ENCODE assay signal across 12 cellular contexts in the genomic region with DNA sequence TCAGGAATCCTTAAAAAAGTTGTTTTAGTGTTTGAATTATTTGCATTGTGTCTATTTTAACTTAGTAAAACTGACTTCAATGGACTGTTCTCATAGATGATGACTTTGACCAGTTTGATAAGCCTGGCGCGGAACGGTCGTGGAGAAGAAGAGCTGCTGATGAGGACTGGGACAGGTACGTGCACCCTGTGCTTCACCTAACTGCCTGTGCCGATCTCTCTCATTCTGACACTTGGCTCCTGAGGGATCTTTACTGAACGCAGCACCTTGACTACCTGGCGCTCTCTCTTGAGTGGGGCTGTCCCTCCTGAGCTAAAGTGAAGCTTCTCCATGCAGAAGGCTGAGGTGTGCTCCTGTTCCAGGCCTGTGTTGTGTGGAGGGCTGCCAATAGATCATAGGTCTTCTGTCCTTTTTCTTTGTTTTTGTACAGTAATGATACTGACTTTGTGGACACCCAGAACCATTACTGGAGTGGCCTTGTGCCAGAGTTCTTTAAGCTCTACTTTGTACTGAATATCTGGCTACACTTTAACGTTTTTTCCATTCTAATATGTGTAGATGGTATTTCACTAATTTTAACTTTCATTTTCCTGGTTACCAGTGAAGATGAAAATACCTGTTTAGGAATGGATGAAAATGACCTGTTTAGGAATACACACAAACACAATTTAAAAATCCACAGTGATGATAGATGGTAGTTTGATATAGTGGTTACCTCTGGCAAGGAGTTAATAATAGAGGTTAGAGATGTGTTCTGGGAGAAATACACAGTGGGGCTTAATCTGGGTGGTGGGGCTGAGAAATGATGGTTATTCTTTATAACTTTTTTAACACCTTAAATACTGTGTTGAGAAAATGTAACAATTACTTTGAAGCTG. TPM values are rescaled to one million over a fixed set of nuclear protein-coding genes. Genes with fewer than 3 reads are reported as not detected.
DNase-seq lines count a peak whose midpoint lies in the region; ATAC-seq and TF ChIP-seq lines count a peak whose summit lies in the region.
"Had no signal": no experiment of that assay in that cellular context is flagged by ENCODE, and none has a peak within 500 bp of the region (broad histone marks: within the 10 kb centered on the region; RNA-seq: fewer than 3 reads in every experiment).

No MANE protein-coding gene starts in this region.

- peak in 1 of 2 donors; percentile 28 for ATAC-seq in activated naive CD4-positive, alpha-beta T cell treated with anti-CD3 and anti-CD28 coated beads, Interleukin-2, amount 50 U/mL, for 72 hours
- ATAC-seq in stimulated activated naive B cell treated with anti-CD40 and anti-IgM and Interleukin-4, amounts not matched to agents 10 μg/mL and 1 μg/mL and 100 μg/mL, for 72 hours (replicated peaks): no peak
- ATAC-seq: lower lobe of right lung, upper lobe of right lung had no signal

- H3F3A ChIP-seq in SU-DHL-6 (ENCODE audit: insufficient read depth): peaks cover 9% of the 10 kb centered on the region; the same call in 1 of the 2 replicates

- peaks cover 54% of the 10 kb centered on the region for H4K20me1 ChIP-seq in SU-DHL-6 (ENCODE audit: low read depth, low read length)
- H4K20me1 ChIP-seq in hepatocyte (ENCODE audit: insufficient read depth, poor library complexity, severe bottlenecking): peaks cover 86% of the 10 kb centered on the region

- TF ChIP-seq CTCF in SU-DHL-6 (IDR thresholded peaks at IDR 0.05; ENCODE audit: insufficient read depth, low read length, poor library complexity, severe bottlenecking) (no peak), hepatocyte (IDR thresholded peaks at IDR 0.05; ENCODE audit: poor library complexity) (no peak), ascending aorta (IDR thresholded peaks at IDR 0.05) (no peak)

- H3K4me2 ChIP-seq in SU-DHL-6 (ENCODE audit: low read depth, low read length, poor library complexity, severe bottlenecking): peak overlapping the region; percentile 45
- H3K4me2 ChIP-seq in hepatocyte: peak overlapping the region; percentile 0

- peaks cover 43 to 78% of the 10 kb centered on the region in 2 donors for H3K4me1 Mint-ChIP-seq in stimulated activated naive B cell treated with anti-CD40 and anti-IgM and Interleukin-4, amounts not matched to agents 10 μg/mL and 1 μg/mL and 100 μg/mL, for 72 hours

- no peaks in the 10 kb centered on the region for H3K9me3 Mint-ChIP-seq in activated naive CD4-positive, alpha-beta T cell treated with anti-CD3 and anti-CD28 coated beads, Interleukin-2, amount 50 U/mL, for 72 hours
- no peaks in the 10 kb centered on the region for H3K9me3 Mint-ChIP-seq in stimulated activated naive B cell treated with anti-CD40 and anti-IgM and Interleukin-4, amounts not matched to agents 10 μg/mL and 1 μg/mL and 100 μg/mL, for 72 hours

- H3K27ac ChIP-seq in SU-DHL-6 (ENCODE audit: low read depth, low read length) (peak overlapping the region; percentile 57), hepatocyte (peak overlapping the region; percentile 40), ascending aorta (no peak overlapping the region)
- H3K27ac ChIP-seq: lower lobe of right lung, upper lobe of right lung had no signal

- WGBS in hepatocyte (ENCODE audit: low lambda C conversion rate, missing lambda C conversion rate): 92% methylated on average over 9 of the region's 9 CpGs

- H3K4me3 ChIP-seq in SU-DHL-6 (ENCODE audit: insufficient read depth, low read length, poor library complexity, severe bottlenecking): no peak overlapping the region
- H3K4me3 ChIP-seq in hepatocyte: no peak overlapping the region
- no peak overlapping the region for H3K4me3 ChIP-seq in ascending aorta
- H3K4me3 ChIP-seq: lower lobe of right lung, upper lobe of right lung had no signal

- DNase-seq in activated naive CD4-positive, alpha-beta T cell treated with anti-CD3 and anti-CD28 coated beads, Interleukin-2, amount 50 U/mL, for 72 hours (ENCODE audit: low spot score in 2 of 2): no peak
- no peak for DNase-seq in activated naive CD4-positive, alpha-beta T cell (lab: John Stamatoyannopoulos, UW)
- DNase-seq in hepatocyte (ENCODE audit: low spot score): no peak
- DNase-seq in stimulated activated naive B cell treated with anti-CD40 and anti-IgM and Interleukin-4, amounts not matched to agents 10 μg/mL and 1 μg/mL and 100 μg/mL, for 72 hours: no peak
- no peak for DNase-seq in ascending aorta (ENCODE audit: low spot score in 2 of 2)
- no peak for DNase-seq in kidney tubule cell (ENCODE audit: low spot score)
- no peak for DNase-seq in anterior cingulate cortex (lab: John Stamatoyannopoulos, UW)
- DNase-seq: lower lobe of right lung; stimulated activated CD4-positive, alpha-beta T cell treated with anti-CD3 and anti-CD28 coated beads, Interleukin-15, amount 100 ng/mL, for 24 hours; T-helper 9 cell; upper lobe of right lung had no signal

- H3K79me2 ChIP-seq in SU-DHL-6 (ENCODE audit: insufficient read depth, low read length) (peaks cover 99% of the 10 kb centered on the region), hepatocyte (peaks cover 97% of the 10 kb centered on the region)

- H3K4me1 ChIP-seq in hepatocyte (ENCODE audit: insufficient read depth): peaks cover 13% of the 10 kb centered on the region
- H3K4me1 ChIP-seq in ascending aorta: peaks cover 0 to 11% of the 10 kb centered on the region in 2 donors

- H3K27me3 ChIP-seq in SU-DHL-6 (ENCODE audit: low read length): no peaks in the 10 kb centered on the region
- no peaks in the 10 kb centered on the region for H3K27me3 ChIP-seq in hepatocyte
- H3K27me3 ChIP-seq in ascending aorta: no peaks in the 10 kb centered on the region
- H3K27me3 ChIP-seq: upper lobe of right lung had no signal

- H3K27ac Mint-ChIP-seq in activated naive CD4-positive, alpha-beta T cell treated with anti-CD3 and anti-CD28 coated beads, Interleukin-2, amount 50 U/mL, for 72 hours: peak overlapping the region; percentile 59 to 77
- H3K27ac Mint-ChIP-seq in stimulated activated naive B cell treated with anti-CD40 and anti-IgM and Interleukin-4, amounts not matched to agents 10 μg/mL and 1 μg/mL and 100 μg/mL, for 72 hours: peak overlapping the region; percentile 32

- H3K9me2 ChIP-seq in SU-DHL-6 (replicated peaks; ENCODE audit: insufficient read depth, low read length) (no peaks in the 10 kb centered on the region), hepatocyte (replicated peaks; ENCODE audit: insufficient read depth) (no peaks in the 10 kb centered on the region)

- H2AFZ ChIP-seq in SU-DHL-6 (ENCODE audit: low read depth, low read length, severe bottlenecking): no peak overlapping the region
- no peak overlapping the region for H2AFZ ChIP-seq in hepatocyte

- H3K9ac ChIP-seq in SU-DHL-6 (ENCODE audit: low read length): no peak overlapping the region

- no peaks in the 10 kb centered on the region for H3K27me3 Mint-ChIP-seq in stimulated activated naive B cell treated with anti-CD40 and anti-IgM and Interleukin-4, amounts not matched to agents 10 μg/mL and 1 μg/mL and 100 μg/mL, for 72 hours

- no peak overlapping the region for H3K4me3 Mint-ChIP-seq in stimulated activated naive B cell treated with anti-CD40 and anti-IgM and Interleukin-4, amounts not matched to agents 10 μg/mL and 1 μg/mL and 100 μg/mL, for 72 hours

- intact Hi-C loops in ascending aorta (cut with DNase I): no loop called here

- H3K36me3 Mint-ChIP-seq in activated naive CD4-positive, alpha-beta T cell treated with anti-CD3 and anti-CD28 coated beads, Interleukin-2, amount 50 U/mL, for 72 hours: peaks cover 0 to 8% of the 10 kb centered on the region in 2 donors
- H3K36me3 Mint-ChIP-seq in stimulated activated naive B cell treated with anti-CD40 and anti-IgM and Interleukin-4, amounts not matched to agents 10 μg/mL and 1 μg/mL and 100 μg/mL, for 72 hours: peaks cover 10 to 25% of the 10 kb centered on the region in 2 donors

- H3K36me3 ChIP-seq in SU-DHL-6 (ENCODE audit: low read length): peaks cover 8% of the 10 kb centered on the region; the same call in 1 of the 2 replicates
- H3K36me3 ChIP-seq in hepatocyte (replicated peaks; ENCODE audit: insufficient read depth, low read depth): no peaks in the 10 kb centered on the region
- H3K36me3 ChIP-seq in ascending aorta: peaks cover 0 to 11% of the 10 kb centered on the region in 2 donors

- no peaks in the 10 kb centered on the region for H3K9me3 ChIP-seq in SU-DHL-6 (ENCODE audit: insufficient read depth, low read length)
- no peaks in the 10 kb centered on the region for H3K9me3 ChIP-seq in hepatocyte (ENCODE audit: low read depth)
- H3K9me3 ChIP-seq in ascending aorta: no peaks in the 10 kb centered on the region
- H3K9me3 ChIP-seq: lower lobe of right lung, upper lobe of right lung had no signal

RNA-seq across cellular contexts. Expression of a gene that starts 20.9 kb away (rescaled TPM):
- 10 to 100 TPM; 74.7 to 76.1 TPM for total RNA-seq in activated naive CD4-positive, alpha-beta T cell treated with anti-CD3 and anti-CD28 coated beads, Interleukin-2, amount 50 U/mL, for 72 hours
- total RNA-seq in hepatocyte: 18.3 and 24.8 TPM in 2 replicates
- 40.8 and 42.7 TPM in 2 replicates for polyA plus RNA-seq in hepatocyte
- total RNA-seq in ascending aorta: 44.2 TPM

Comparison
In these comparisons a context has a peak if more than half of its experiments do, and no peak if none do; other contexts are left out.
1. H3K27ac ChIP-seq: peak in SU-DHL-6 (single experiment) and hepatocyte (single experiment); none in ascending aorta (0 of 2).